ENCODE assay signal across 8 cellular contexts in genomic region chr19:45817010-45817724, GRCh38.
A peak's percentile ranks its signal among the peaks of the same experiment; 100 is the strongest.
DNase-seq lines count a peak whose midpoint lies in the region; ATAC-seq and TF ChIP-seq lines count a peak whose summit lies in the region.

No MANE protein-coding gene starts in this region.

- ATAC-seq in GM18907 (IDR thresholded peaks at IDR 0.05; ENCODE audit: unreplicated experiment), result peak; percentile 72
- peak; percentile 87 for ATAC-seq in HG03280 (IDR thresholded peaks at IDR 0.05; ENCODE audit: unreplicated experiment)

- DNase-seq in AG10803 (ENCODE audit: low read depth) (peak; percentile 90), NCI-H446 treated with DMSO at 0.1 percent for 48 hours (lab: John Stamatoyannopoulos, UW) (peak; percentile 68), cerebellar cortex (ENCODE audit: low spot score) (peak; percentile 86), kidney glomerular epithelial cell (lab: John Stamatoyannopoulos, UW) (peak; percentile 94)
- peak; percentile 97 for DNase-seq in activated CD4-positive, CD25-positive, alpha-beta regulatory T cell treated with anti-CD3 and anti-CD28 coated beads, Interleukin-2, amount 50 U/mL, for 72 hours
- peak; percentile 98 to 99 for DNase-seq in stimulated activated CD4-positive, alpha-beta T cell treated with anti-CD3 and anti-CD28 coated beads, Interleukin-2, amount 100 ng/mL, for 48 hours

- H3K4me3 ChIP-seq in AG10803 (ENCODE audit: low read length), result no peak overlapping the region

- TF ChIP-seq CTCF in AG10803 (conservative IDR thresholded peaks at IDR 0.05; ENCODE audit: low read length), result peak; percentile 91
